20 cellular contexts compared by ENCODE assay signal in genomic region chr1:114712987-114713386, GRCh38. TPM values are rescaled to one million over a fixed set of nuclear protein-coding genes. Genes with fewer than 3 reads are reported as not detected.
"Had no signal": no experiment of that assay in that cellular context is flagged by ENCODE, and none has a peak within 500 bp of the region (broad histone marks: within the 10 kb centered on the region; RNA-seq: fewer than 3 reads in every experiment).

No MANE protein-coding gene starts in this region.

- H3K27ac ChIP-seq: dorsolateral prefrontal cortex, right atrium auricular region, tibial artery, upper lobe of right lung, vagina had no signal

- H3K4me3 ChIP-seq: dorsolateral prefrontal cortex, right atrium auricular region, tibial artery, upper lobe of right lung, vagina had no signal

- ATAC-seq: natural killer cell; stimulated activated memory B cell treated with anti-CD40 and anti-IgM and Interleukin-4, amounts not matched to agents 10 μg/mL and 1 μg/mL and 100 μg/mL, for 72 hours; upper lobe of right lung had no signal

- H3K27me3 ChIP-seq: dorsolateral prefrontal cortex, right atrium auricular region, tibial artery, upper lobe of right lung, vagina had no signal

- H3K9me3 ChIP-seq: right atrium auricular region, tibial artery, upper lobe of right lung, vagina had no signal

- DNase-seq: cortex of kidney; dorsolateral prefrontal cortex; effector CD8-positive, alpha-beta T cell; foreskin melanocyte; head of caudate nucleus; mesendoderm; natural killer cell; posterior cingulate gyrus; stimulated activated CD4-positive, alpha-beta T cell treated with anti-CD3 and anti-CD28 coated beads, Interleukin-4, amount 100 ng/mL, for 24 hours; tibial artery; upper lobe of right lung had no signal

RNA-seq across cellular contexts. Expression of gene AMPD1, which starts 17.6 kb away (rescaled TPM):
- total RNA-seq: dorsolateral prefrontal cortex, kidney epithelial cell, liver, lung microvascular endothelial cell, natural killer cell, neural crest cell, osteocyte, right atrium auricular region, temporal lobe, upper lobe of right lung, vagina had no signal
